ENCODE assay signal across 12 cellular contexts in genomic region chr21:32370971-32371766, GRCh38. TPM values are rescaled to one million over a fixed set of nuclear protein-coding genes. Genes with fewer than 3 reads are reported as not detected.
DNase-seq lines count a peak whose midpoint lies in the region; ATAC-seq and TF ChIP-seq lines count a peak whose summit lies in the region.
"Had no signal": no experiment of that assay in that cellular context is flagged by ENCODE, and none has a peak within 500 bp of the region (broad histone marks: within the 10 kb centered on the region; RNA-seq: fewer than 3 reads in every experiment).

No MANE protein-coding gene starts in this region.

- TF ChIP-seq RAD21 in SK-N-SH (IDR thresholded peaks at IDR 0.05; ENCODE audit: low read length) = no peak

- WGBS in heart right ventricle, 2 donors = 68 to 83% methylated on average over 6 of the region's 6 CpGs
- WGBS in SK-N-SH (ENCODE audit: low lambda C conversion rate) = 83% methylated on average over 6 of the region's 6 CpGs

- DNase-seq in heart right ventricle = no peak
- DNase-seq in left ventricle myocardium superior = no peak
- peak; percentile 44 for DNase-seq in choroid plexus epithelial cell (ENCODE audit: low read depth)
- no peak for DNase-seq in upper lobe of right lung
- no peak for DNase-seq in SK-N-SH
- no peak for DNase-seq in WERI-Rb-1
- DNase-seq: mucosa of descending colon; NCI-H1092; NK-92 treated with Interleukin-12 subunit alpha and Interleukin-12 subunit beta, amount 100 ng/mL, for 24 hours; SW 1271 had no signal

- H3K36me3 Mint-ChIP-seq in nephron (ENCODE audit: low read depth) = peaks cover 61% of the 10 kb centered on the region
- peaks cover 99% of the 10 kb centered on the region for H3K36me3 Mint-ChIP-seq in activated T-helper 17 cell treated with anti-CD3 and anti-CD28 coated beads, Interleukin-2, amount 50 U/mL, for 72 hours (ENCODE audit: low read depth)

- H3K9me3 ChIP-seq in heart right ventricle (no peaks in the 10 kb centered on the region), upper lobe of right lung (no peaks in the 10 kb centered on the region), SK-N-SH (no peaks in the 10 kb centered on the region), WERI-Rb-1 (ENCODE audit: severe bottlenecking) (no peaks in the 10 kb centered on the region)
- H3K9me3 ChIP-seq: mucosa of descending colon had no signal

- H3K9me3 Mint-ChIP-seq in nephron = no peaks in the 10 kb centered on the region
- no peaks in the 10 kb centered on the region for H3K9me3 Mint-ChIP-seq in activated T-helper 17 cell treated with anti-CD3 and anti-CD28 coated beads, Interleukin-2, amount 50 U/mL, for 72 hours

- H3K27ac ChIP-seq in heart right ventricle (peak overlapping the region in 9 of 10 donors; percentile 14 to 75 (median 48)), upper lobe of right lung (peak overlapping the region; percentile 52), SK-N-SH (ENCODE audit: low read depth in 2 of 2, low read length in 1 of 2) (peak overlapping the region in 1 of 2 experiments; percentile 24; a peak in 3 of 4 replicates), WERI-Rb-1 (no peak overlapping the region)

- intact Hi-C loops in heart right ventricle (cut with DNase I) = no loop called here
- intact Hi-C loops in left ventricle myocardium superior (cut with micrococcal nuclease) = no loop called here
- intact Hi-C loops in upper lobe of right lung (cut with DNase I) = no loop called here

- H3K36me3 ChIP-seq in heart right ventricle = peaks cover 0 to 100% (median 30%) of the 10 kb centered on the region in 9 donors
- peaks cover 61% of the 10 kb centered on the region for H3K36me3 ChIP-seq in upper lobe of right lung
- H3K36me3 ChIP-seq in SK-N-SH (replicated peaks in 1 of 2; ENCODE audit: control insufficient read depth in 1 of 2, insufficient read depth in 2 of 2, low read length in 1 of 2) = peaks cover 68 to 91% of the 10 kb centered on the region in 2 experiments
- peaks cover 56% of the 10 kb centered on the region for H3K36me3 ChIP-seq in WERI-Rb-1

- H3K4me2 ChIP-seq in SK-N-SH = no peak overlapping the region

- no peaks in the 10 kb centered on the region for H3K27me3 Mint-ChIP-seq in nephron (ENCODE audit: low read depth)
- H3K27me3 Mint-ChIP-seq in activated T-helper 17 cell treated with anti-CD3 and anti-CD28 coated beads, Interleukin-2, amount 50 U/mL, for 72 hours = no peaks in the 10 kb centered on the region

- no peaks in the 10 kb centered on the region for H4K20me1 ChIP-seq in SK-N-SH (ENCODE audit: insufficient read depth)

- H3K79me2 ChIP-seq in SK-N-SH (ENCODE audit: insufficient read depth) = peaks cover 61% of the 10 kb centered on the region; the same call in 1 of the 2 replicates

- TF ChIP-seq CTCF in heart right ventricle (IDR thresholded peaks at IDR 0.05) = no peak
- TF ChIP-seq CTCF in choroid plexus epithelial cell (conservative IDR thresholded peaks at IDR 0.05; ENCODE audit: low read depth, low read length) = no peak
- no peak for TF ChIP-seq CTCF in nephron (IDR thresholded peaks at IDR 0.05; ENCODE audit: unreplicated experiment in 3 of 3)
- TF ChIP-seq CTCF in upper lobe of right lung (IDR thresholded peaks at IDR 0.05) = no peak
- no peak for TF ChIP-seq CTCF in SK-N-SH (IDR thresholded peaks at IDR 0.05)
- no peak for TF ChIP-seq CTCF in WERI-Rb-1 (IDR thresholded peaks at IDR 0.05; ENCODE audit: low read depth, low read length)

- peak overlapping the region in 1 of 3 experiments; percentile 4 for H3K4me3 Mint-ChIP-seq in nephron
- no peak overlapping the region for H3K4me3 Mint-ChIP-seq in activated T-helper 17 cell treated with anti-CD3 and anti-CD28 coated beads, Interleukin-2, amount 50 U/mL, for 72 hours

- H3K4me1 ChIP-seq in heart right ventricle (peaks cover 0 to 43% (median 15%) of the 10 kb centered on the region in 9 donors), upper lobe of right lung (peaks cover 17% of the 10 kb centered on the region), SK-N-SH (ENCODE audit: control insufficient read depth in 1 of 2, insufficient read depth in 2 of 2, low read depth in 1 of 2, low read length in 1 of 2) (0 out of 4 replicates have a peak, but pooled peaks cover 0 to 7% of the 10 kb centered on the region in 2 experiments)

- H3K27ac Mint-ChIP-seq in nephron = peak overlapping the region; percentile 49 to 85 (median 67)
- H3K27ac Mint-ChIP-seq in activated T-helper 17 cell treated with anti-CD3 and anti-CD28 coated beads, Interleukin-2, amount 50 U/mL, for 72 hours = no peak overlapping the region

- no peak overlapping the region for H3K9ac ChIP-seq in SK-N-SH

- CTCF ChIA-PET in SK-N-SH (lab: Yijun Ruan, JAX) = interaction anchor here (0.7 to 1.3 kb wide), 4 partner anchors 17 to 242 kb away, joined by 3 to 5 read pairs (median 3); no protein-coding TSS in a partner anchor

- H3K4me1 Mint-ChIP-seq in nephron = peaks cover 34% of the 10 kb centered on the region
- H3K4me1 Mint-ChIP-seq in activated T-helper 17 cell treated with anti-CD3 and anti-CD28 coated beads, Interleukin-2, amount 50 U/mL, for 72 hours = no peaks in the 10 kb centered on the region

- POLR2A ChIA-PET in SK-N-SH (lab: Yijun Ruan, JAX) = no interaction called here

- H3K4me3 ChIP-seq in heart right ventricle (no peak overlapping the region), choroid plexus epithelial cell (ENCODE audit: low read depth, low read length) (no peak overlapping the region), upper lobe of right lung (no peak overlapping the region), SK-N-SH (ENCODE audit: low read depth in 2 of 2, low read length in 1 of 2) (no peak overlapping the region), WERI-Rb-1 (ENCODE audit: low read depth, low read length) (no peak overlapping the region)
- H3K4me3 ChIP-seq: mucosa of descending colon had no signal

- H3F3A ChIP-seq in SK-N-SH (replicated peaks; ENCODE audit: insufficient read depth) = peaks cover 10% of the 10 kb centered on the region

- ATAC-seq in heart right ventricle = no peak
- ATAC-seq in left ventricle myocardium superior = no peak
- ATAC-seq in upper lobe of right lung = no peak
- no peak for ATAC-seq in activated T-helper 17 cell treated with anti-CD3 and anti-CD28 coated beads, Interleukin-2, amount 50 U/mL, for 72 hours (replicated peaks)
- ATAC-seq: mucosa of descending colon had no signal

- H2AFZ ChIP-seq in SK-N-SH (ENCODE audit: low read depth) = no peak overlapping the region

- no peaks in the 10 kb centered on the region for H3K27me3 ChIP-seq in heart right ventricle
- H3K27me3 ChIP-seq in upper lobe of right lung = no peaks in the 10 kb centered on the region
- no peaks in the 10 kb centered on the region for H3K27me3 ChIP-seq in SK-N-SH (ENCODE audit: insufficient read depth)
- no peaks in the 10 kb centered on the region for H3K27me3 ChIP-seq in WERI-Rb-1 (ENCODE audit: insufficient read depth, low read depth, severe bottlenecking)

- TF ChIP-seq EP300 in SK-N-SH (IDR thresholded peaks at IDR 0.05; ENCODE audit: borderline replicate concordance in 1 of 2, low read depth in 1 of 2, low read length in 1 of 2) = no peak

- no peaks in the 10 kb centered on the region for H3K9me2 ChIP-seq in SK-N-SH

TF ChIP-seq in SK-N-SH, 30 proteins besides CTCF, POLR2A, EP300 and RAD21 (continues in another document):
- TF ChIP-seq CHD2 (IDR thresholded peaks at IDR 0.05; ENCODE audit: low read length, partially characterized antibody) (no peak), FOSL2 (IDR thresholded peaks at IDR 0.05; ENCODE audit: borderline replicate concordance, low read depth) (no peak), TCF12 (IDR thresholded peaks at IDR 0.05) (no peak), SIN3A (IDR thresholded peaks at IDR 0.05; ENCODE audit: borderline replicate concordance, low read depth, low read length) (no peak), RXRA (IDR thresholded peaks at IDR 0.05; ENCODE audit: borderline replicate concordance, low read depth) (no peak), RFX5 (IDR thresholded peaks at IDR 0.05; ENCODE audit: low read length) (no peak), ZBTB33 (IDR thresholded peaks at IDR 0.05; ENCODE audit: borderline replicate concordance, low read depth) (no peak), POLR2AphosphoS5 (IDR thresholded peaks at IDR 0.05; ENCODE audit: low read depth, low read length) (no peak), NFIC (IDR thresholded peaks at IDR 0.05; ENCODE audit: borderline replicate concordance) (no peak), FOXM1 (IDR thresholded peaks at IDR 0.05; ENCODE audit: low read depth) (no peak), EZH2phosphoT487 (IDR thresholded peaks at IDR 0.05; ENCODE audit: borderline replicate concordance, low read depth) (no peak), FOXJ3 (CRISPR knock-in tag; IDR thresholded peaks at IDR 0.05) (no peak)

RNA-seq across cellular contexts. Expression of gene URB1, which starts 21.6 kb away (rescaled TPM):
- total RNA-seq in heart right ventricle (10 to 100 TPM in 8 of 10 donors, 1 to 10 TPM in 2; 7.3 to 17.7 (median 13.2) TPM), left ventricle myocardium superior (11.9 TPM), upper lobe of right lung (14.3 TPM)
- polyA plus RNA-seq in heart right ventricle (1 to 10 TPM; 4.0 to 4.1 TPM), SK-N-SH (2012; rRNA removed) (9.9 and 12.5 TPM in 2 replicates)
- 4.7 and 6.4 TPM in 2 replicates for polyA plus RNA-seq in SK-N-SH (2012; cell fraction: cytosol; rRNA removed)
- polyA plus RNA-seq in SK-N-SH (2012; cell fraction: nucleus; rRNA removed) = 19.7 and 25.3 TPM in 2 replicates
- total RNA-seq in activated T-helper 17 cell treated with anti-CD3 and anti-CD28 coated beads, Interleukin-2, amount 50 U/mL, for 72 hours = 10 to 100 TPM; 17.6 to 37.2 TPM

RNA-seq across cellular contexts. Expression of gene EVA1C, which starts 41.3 kb away (rescaled TPM):
- total RNA-seq in heart right ventricle = 10 to 100 TPM; 12.1 to 34.9 (median 13.9) TPM
- 10 to 100 TPM; 30.1 to 42.9 TPM for polyA plus RNA-seq in heart right ventricle
- 13.6 TPM for total RNA-seq in left ventricle myocardium superior
- 55.4 TPM for total RNA-seq in upper lobe of right lung
- 9.5 and 10.1 TPM in 2 replicates for polyA plus RNA-seq in SK-N-SH (2012; rRNA removed)
- polyA plus RNA-seq in SK-N-SH (2012; cell fraction: cytosol; rRNA removed) = 9.0 and 9.9 TPM in 2 replicates
- 11.5 and 12.6 TPM in 2 replicates for polyA plus RNA-seq in SK-N-SH (2012; cell fraction: nucleus; rRNA removed)
- total RNA-seq in activated T-helper 17 cell treated with anti-CD3 and anti-CD28 coated beads, Interleukin-2, amount 50 U/mL, for 72 hours = 10 to 100 TPM in 1 of 2 donors, 1 to 10 TPM in 1; 10.0 to 13.1 TPM
